1 cellular context compared by ENCODE assay signal in the genomic region with DNA sequence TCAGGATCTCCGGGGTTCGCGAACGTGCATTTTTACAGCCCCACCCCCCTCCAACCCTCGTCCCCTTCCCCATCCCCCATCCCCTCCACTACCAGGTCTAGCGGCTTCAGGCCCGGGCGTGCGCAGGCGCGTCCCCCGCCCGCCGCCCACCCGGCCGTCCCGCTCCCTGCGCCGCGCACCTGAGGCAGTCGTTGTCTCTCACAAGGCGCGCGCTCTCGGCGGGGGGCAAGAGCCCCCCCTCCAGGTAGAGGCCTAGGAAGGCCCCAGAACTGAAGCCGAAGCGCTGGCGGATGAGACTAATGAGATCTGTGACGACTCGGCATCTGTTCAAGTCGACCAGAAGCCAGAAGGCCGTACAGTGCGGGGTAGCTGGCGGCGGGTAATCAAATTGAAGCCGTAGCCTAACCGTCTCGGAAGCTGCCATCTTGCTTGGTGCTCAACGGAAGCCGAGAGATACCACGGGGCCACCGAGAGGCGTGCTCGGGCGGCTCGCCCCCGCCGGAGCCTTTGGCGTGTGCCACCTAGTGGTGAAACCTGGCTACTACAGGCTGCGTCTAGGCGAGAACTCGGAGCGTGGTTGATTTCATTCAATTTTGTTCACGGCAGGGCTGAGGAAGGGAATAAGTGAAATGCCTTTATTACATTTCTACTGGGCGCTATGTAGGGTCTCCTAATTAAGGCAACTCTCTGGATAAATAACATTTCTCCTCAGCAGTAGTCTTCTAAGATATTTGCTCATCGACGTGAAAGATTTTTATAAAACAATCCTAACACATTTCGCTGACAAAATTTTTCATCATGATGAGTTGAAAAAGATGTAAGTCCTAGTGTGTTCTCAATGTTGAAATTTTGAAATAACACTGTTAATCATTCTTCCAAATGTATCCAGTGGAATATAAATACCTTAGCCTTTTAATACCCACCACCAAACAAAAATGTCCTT.
TF ChIP-seq lines count a peak whose summit lies in the region.

A gene with protein sequence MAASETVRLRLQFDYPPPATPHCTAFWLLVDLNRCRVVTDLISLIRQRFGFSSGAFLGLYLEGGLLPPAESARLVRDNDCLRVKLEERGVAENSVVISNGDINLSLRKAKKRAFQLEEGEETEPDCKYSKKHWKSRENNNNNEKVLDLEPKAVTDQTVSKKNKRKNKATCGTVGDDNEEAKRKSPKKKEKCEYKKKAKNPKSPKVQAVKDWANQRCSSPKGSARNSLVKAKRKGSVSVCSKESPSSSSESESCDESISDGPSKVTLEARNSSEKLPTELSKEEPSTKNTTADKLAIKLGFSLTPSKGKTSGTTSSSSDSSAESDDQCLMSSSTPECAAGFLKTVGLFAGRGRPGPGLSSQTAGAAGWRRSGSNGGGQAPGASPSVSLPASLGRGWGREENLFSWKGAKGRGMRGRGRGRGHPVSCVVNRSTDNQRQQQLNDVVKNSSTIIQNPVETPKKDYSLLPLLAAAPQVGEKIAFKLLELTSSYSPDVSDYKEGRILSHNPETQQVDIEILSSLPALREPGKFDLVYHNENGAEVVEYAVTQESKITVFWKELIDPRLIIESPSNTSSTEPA (minus strand): TSS at position 455 of the 943 bp plus-strand sequence. CDS start 31 bp downstream, at position 424.

TF ChIP-seq in HEK293, 187 proteins besides CTCF, POLR2A, EP300 and RAD21 (continued from another document):
- TF ChIP-seq, protein P1, sequence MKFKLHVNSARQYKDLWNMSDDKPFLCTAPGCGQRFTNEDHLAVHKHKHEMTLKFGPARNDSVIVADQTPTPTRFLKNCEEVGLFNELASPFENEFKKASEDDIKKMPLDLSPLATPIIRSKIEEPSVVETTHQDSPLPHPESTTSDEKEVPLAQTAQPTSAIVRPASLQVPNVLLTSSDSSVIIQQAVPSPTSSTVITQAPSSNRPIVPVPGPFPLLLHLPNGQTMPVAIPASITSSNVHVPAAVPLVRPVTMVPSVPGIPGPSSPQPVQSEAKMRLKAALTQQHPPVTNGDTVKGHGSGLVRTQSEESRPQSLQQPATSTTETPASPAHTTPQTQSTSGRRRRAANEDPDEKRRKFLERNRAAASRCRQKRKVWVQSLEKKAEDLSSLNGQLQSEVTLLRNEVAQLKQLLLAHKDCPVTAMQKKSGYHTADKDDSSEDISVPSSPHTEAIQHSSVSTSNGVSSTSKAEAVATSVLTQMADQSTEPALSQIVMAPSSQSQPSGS (tag by site-specific recombination; IDR thresholded peaks at IDR 0.05; ENCODE audit: low read depth) = no peak
- no peak for TF ChIP-seq ZNF626 (tag by site-specific recombination; IDR thresholded peaks at IDR 0.05)
- no peak; the same call in 1 of the 2 replicates for TF ChIP-seq SCRT2 (tag by site-specific recombination; IDR thresholded peaks at IDR 0.05)
- TF ChIP-seq ZNF2 (tag by site-specific recombination; IDR thresholded peaks at IDR 0.05) = 0 out of 2 replicates have a peak, but pooled peaks have one; percentile 71
- no peak for TF ChIP-seq WT1 (tag by site-specific recombination; IDR thresholded peaks at IDR 0.05)
- no peak for TF ChIP-seq MYNN (tag by site-specific recombination; IDR thresholded peaks at IDR 0.05; ENCODE audit: borderline replicate concordance)
- TF ChIP-seq, protein P2, sequence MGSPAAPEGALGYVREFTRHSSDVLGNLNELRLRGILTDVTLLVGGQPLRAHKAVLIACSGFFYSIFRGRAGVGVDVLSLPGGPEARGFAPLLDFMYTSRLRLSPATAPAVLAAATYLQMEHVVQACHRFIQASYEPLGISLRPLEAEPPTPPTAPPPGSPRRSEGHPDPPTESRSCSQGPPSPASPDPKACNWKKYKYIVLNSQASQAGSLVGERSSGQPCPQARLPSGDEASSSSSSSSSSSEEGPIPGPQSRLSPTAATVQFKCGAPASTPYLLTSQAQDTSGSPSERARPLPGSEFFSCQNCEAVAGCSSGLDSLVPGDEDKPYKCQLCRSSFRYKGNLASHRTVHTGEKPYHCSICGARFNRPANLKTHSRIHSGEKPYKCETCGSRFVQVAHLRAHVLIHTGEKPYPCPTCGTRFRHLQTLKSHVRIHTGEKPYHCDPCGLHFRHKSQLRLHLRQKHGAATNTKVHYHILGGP (tag by site-specific recombination; IDR thresholded peaks at IDR 0.05) = no peak
- no peak for TF ChIP-seq ZNF311 (tag by site-specific recombination; IDR thresholded peaks at IDR 0.05; ENCODE audit: borderline replicate concordance)
- peak; percentile 82 for TF ChIP-seq EGR2 (tag by site-specific recombination; IDR thresholded peaks at IDR 0.05; ENCODE audit: low read depth)
- no peak for TF ChIP-seq ZNF274 (IDR thresholded peaks at IDR 0.05; ENCODE audit: low read length)
- TF ChIP-seq ZNF274 (tag by site-specific recombination; IDR thresholded peaks at IDR 0.05; ENCODE audit: borderline replicate concordance) = no peak
- TF ChIP-seq ZNF843 (tag by site-specific recombination; IDR thresholded peaks at IDR 0.05) = peak; percentile 67; the same call in 1 of the 2 replicates
- TF ChIP-seq SCRT1 (tag by site-specific recombination; IDR thresholded peaks at IDR 0.05; ENCODE audit: borderline replicate concordance) = no peak
- TF ChIP-seq ZNF157 (tag by site-specific recombination; IDR thresholded peaks at IDR 0.05) = no peak
- no peak for TF ChIP-seq SETDB1 (IDR thresholded peaks at IDR 0.05; ENCODE audit: insufficient read length, low read length)
- no peak for TF ChIP-seq ZNF510 (tag by site-specific recombination; IDR thresholded peaks at IDR 0.05; ENCODE audit: insufficient replicate concordance)
- peak; percentile 82 for TF ChIP-seq YY2 (tag by site-specific recombination; IDR thresholded peaks at IDR 0.05)
- TF ChIP-seq, protein P3, sequence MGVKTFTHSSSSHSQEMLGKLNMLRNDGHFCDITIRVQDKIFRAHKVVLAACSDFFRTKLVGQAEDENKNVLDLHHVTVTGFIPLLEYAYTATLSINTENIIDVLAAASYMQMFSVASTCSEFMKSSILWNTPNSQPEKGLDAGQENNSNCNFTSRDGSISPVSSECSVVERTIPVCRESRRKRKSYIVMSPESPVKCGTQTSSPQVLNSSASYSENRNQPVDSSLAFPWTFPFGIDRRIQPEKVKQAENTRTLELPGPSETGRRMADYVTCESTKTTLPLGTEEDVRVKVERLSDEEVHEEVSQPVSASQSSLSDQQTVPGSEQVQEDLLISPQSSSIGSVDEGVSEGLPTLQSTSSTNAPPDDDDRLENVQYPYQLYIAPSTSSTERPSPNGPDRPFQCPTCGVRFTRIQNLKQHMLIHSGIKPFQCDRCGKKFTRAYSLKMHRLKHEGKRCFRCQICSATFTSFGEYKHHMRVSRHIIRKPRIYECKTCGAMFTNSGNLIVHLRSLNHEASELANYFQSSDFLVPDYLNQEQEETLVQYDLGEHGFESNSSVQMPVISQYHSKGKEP (tag by site-specific recombination; IDR thresholded peaks at IDR 0.05) = 0 out of 2 replicates have a peak, but pooled peaks have one; percentile 18
- TF ChIP-seq, protein P4, sequence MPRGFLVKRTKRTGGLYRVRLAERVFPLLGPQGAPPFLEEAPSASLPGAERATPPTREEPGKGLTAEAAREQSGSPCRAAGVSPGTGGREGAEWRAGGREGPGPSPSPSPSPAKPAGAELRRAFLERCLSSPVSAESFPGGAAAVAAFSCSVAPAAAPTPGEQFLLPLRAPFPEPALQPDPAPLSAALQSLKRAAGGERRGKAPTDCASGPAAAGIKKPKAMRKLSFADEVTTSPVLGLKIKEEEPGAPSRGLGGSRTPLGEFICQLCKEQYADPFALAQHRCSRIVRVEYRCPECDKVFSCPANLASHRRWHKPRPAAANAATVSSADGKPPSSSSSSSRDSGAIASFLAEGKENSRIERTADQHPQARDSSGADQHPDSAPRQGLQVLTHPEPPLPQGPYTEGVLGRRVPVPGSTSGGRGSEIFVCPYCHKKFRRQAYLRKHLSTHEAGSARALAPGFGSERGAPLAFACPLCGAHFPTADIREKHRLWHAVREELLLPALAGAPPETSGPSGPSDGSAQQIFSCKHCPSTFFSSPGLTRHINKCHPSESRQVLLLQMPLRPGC (tag by site-specific recombination; IDR thresholded peaks at IDR 0.05) = no peak
- TF ChIP-seq ZNF837 (tag by site-specific recombination; IDR thresholded peaks at IDR 0.05) = no peak
- TF ChIP-seq, protein P5, sequence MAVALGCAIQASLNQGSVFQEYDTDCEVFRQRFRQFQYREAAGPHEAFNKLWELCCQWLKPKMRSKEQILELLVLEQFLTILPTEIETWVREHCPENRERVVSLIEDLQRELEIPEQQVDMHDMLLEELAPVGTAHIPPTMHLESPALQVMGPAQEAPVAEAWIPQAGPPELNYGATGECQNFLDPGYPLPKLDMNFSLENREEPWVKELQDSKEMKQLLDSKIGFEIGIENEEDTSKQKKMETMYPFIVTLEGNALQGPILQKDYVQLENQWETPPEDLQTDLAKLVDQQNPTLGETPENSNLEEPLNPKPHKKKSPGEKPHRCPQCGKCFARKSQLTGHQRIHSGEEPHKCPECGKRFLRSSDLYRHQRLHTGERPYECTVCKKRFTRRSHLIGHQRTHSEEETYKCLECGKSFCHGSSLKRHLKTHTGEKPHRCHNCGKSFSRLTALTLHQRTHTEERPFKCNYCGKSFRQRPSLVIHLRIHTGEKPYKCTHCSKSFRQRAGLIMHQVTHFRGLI (tag by site-specific recombination; IDR thresholded peaks at IDR 0.05) = no peak
- TF ChIP-seq, protein P6, sequence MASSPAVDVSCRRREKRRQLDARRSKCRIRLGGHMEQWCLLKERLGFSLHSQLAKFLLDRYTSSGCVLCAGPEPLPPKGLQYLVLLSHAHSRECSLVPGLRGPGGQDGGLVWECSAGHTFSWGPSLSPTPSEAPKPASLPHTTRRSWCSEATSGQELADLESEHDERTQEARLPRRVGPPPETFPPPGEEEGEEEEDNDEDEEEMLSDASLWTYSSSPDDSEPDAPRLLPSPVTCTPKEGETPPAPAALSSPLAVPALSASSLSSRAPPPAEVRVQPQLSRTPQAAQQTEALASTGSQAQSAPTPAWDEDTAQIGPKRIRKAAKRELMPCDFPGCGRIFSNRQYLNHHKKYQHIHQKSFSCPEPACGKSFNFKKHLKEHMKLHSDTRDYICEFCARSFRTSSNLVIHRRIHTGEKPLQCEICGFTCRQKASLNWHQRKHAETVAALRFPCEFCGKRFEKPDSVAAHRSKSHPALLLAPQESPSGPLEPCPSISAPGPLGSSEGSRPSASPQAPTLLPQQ (tag by site-specific recombination; IDR thresholded peaks at IDR 0.05) = peak; percentile 74
- no peak for TF ChIP-seq ZNF544 (tag by site-specific recombination; IDR thresholded peaks at IDR 0.05)
- TF ChIP-seq ZNF23 (tag by site-specific recombination; IDR thresholded peaks at IDR 0.05; ENCODE audit: borderline replicate concordance) = no peak
- peak; percentile 87 for TF ChIP-seq ZBTB17 (tag by site-specific recombination; IDR thresholded peaks at IDR 0.05)
- no peak for TF ChIP-seq MEIS1 (CRISPR knock-in tag; IDR thresholded peaks at IDR 0.05; ENCODE audit: borderline replicate concordance)
- TF ChIP-seq GLI2 (tag by site-specific recombination; IDR thresholded peaks at IDR 0.05; ENCODE audit: borderline replicate concordance, low read depth) = no peak
- TF ChIP-seq ZBTB21 (tag by site-specific recombination; IDR thresholded peaks at IDR 0.05) = peak; percentile 27; the same call in 1 of the 2 replicates
- TF ChIP-seq, protein P7, sequence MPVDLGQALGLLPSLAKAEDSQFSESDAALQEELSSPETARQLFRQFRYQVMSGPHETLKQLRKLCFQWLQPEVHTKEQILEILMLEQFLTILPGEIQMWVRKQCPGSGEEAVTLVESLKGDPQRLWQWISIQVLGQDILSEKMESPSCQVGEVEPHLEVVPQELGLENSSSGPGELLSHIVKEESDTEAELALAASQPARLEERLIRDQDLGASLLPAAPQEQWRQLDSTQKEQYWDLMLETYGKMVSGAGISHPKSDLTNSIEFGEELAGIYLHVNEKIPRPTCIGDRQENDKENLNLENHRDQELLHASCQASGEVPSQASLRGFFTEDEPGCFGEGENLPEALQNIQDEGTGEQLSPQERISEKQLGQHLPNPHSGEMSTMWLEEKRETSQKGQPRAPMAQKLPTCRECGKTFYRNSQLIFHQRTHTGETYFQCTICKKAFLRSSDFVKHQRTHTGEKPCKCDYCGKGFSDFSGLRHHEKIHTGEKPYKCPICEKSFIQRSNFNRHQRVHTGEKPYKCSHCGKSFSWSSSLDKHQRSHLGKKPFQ (tag by site-specific recombination; IDR thresholded peaks at IDR 0.05) = peak; percentile 48; the same call in 1 of the 2 replicates
- no peak for TF ChIP-seq ZNF621 (tag by site-specific recombination; IDR thresholded peaks at IDR 0.05)
- TF ChIP-seq ZBTB1 (tag by site-specific recombination; IDR thresholded peaks at IDR 0.05) = no peak
- TF ChIP-seq, protein P8, sequence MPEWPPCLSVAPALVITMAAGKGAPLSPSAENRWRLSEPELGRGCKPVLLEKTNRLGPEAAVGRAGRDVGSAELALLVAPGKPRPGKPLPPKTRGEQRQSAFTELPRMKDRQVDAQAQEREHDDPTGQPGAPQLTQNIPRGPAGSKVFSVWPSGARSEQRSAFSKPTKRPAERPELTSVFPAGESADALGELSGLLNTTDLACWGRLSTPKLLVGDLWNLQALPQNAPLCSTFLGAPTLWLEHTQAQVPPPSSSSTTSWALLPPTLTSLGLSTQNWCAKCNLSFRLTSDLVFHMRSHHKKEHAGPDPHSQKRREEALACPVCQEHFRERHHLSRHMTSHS (tag by site-specific recombination; IDR thresholded peaks at IDR 0.05) = no peak
- TF ChIP-seq ZNF792 (tag by site-specific recombination; IDR thresholded peaks at IDR 0.05) = no peak
- no peak for TF ChIP-seq SALL2 (tag by site-specific recombination; IDR thresholded peaks at IDR 0.05; ENCODE audit: borderline replicate concordance)
- TF ChIP-seq ZNF394 (tag by site-specific recombination; IDR thresholded peaks at IDR 0.05; ENCODE audit: borderline replicate concordance) = peak; percentile 88
- TF ChIP-seq ZNF658 (tag by site-specific recombination; IDR thresholded peaks at IDR 0.05) = no peak
TF ChIP-seq in HEK293: peak in this region for 67.
